In the genomic region with DNA sequence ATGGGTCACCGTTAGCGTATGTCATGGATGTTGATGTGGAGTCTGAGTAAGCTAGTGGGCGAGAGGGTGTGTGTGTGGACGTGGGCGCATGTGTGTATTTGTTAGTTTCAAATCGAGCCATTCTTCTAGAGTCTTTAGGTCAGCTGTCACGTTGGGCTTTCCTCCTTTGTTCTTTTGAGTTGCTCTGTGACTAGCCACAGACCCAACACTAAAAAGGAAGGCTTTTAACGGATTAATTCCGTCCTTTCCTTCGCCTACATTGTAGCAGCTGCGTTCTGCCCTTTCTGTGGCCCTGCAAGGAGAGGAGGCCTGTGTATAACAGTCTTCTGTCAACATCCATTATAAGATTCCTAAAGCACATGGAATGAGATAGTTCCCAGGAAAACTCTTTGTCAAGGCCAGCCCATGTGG, we compare ENCODE assay signal across 15 cellular contexts.
DNase-seq lines count a peak whose midpoint lies in the region; ATAC-seq, FAIRE-seq and TF ChIP-seq lines count a peak whose summit lies in the region.
"Had no signal": no experiment of that assay in that cellular context is flagged by ENCODE, and none has a peak within 500 bp of the region (broad histone marks: within the 10 kb centered on the region; RNA-seq: fewer than 3 reads in every experiment).

No MANE protein-coding gene starts in this region.

- H3K9ac ChIP-seq in HUES48 (ENCODE audit: low read depth, low read length), result no peak overlapping the region
- H3K9ac ChIP-seq in liver (ENCODE audit: low read depth in 1 of 2, low read length in 2 of 2), result no peak overlapping the region
- H3K9ac ChIP-seq in smooth muscle cell (ENCODE audit: low read depth), result no peak overlapping the region
- H3K9ac ChIP-seq: KMS-11 had no signal

- H3K27ac ChIP-seq in HUES48 (ENCODE audit: low read depth, low read length), result peak overlapping the region; percentile 62
- peak overlapping the region; percentile 24 for H3K27ac ChIP-seq in brain microvascular endothelial cell
- peak overlapping the region in 1 of 2 donors; percentile 40 for H3K27ac ChIP-seq in liver (ENCODE audit: low read depth in 1 of 2, low read length in 2 of 2)
- H3K27ac ChIP-seq in smooth muscle cell (ENCODE audit: low read depth), result peak overlapping the region; percentile 22
- H3K27ac ChIP-seq in pancreas, result no peak overlapping the region
- H3K27ac ChIP-seq: KMS-11 had no signal

- H3K4me1 ChIP-seq in HUES48 (ENCODE audit: control insufficient read depth, insufficient read depth, low read length) (peaks cover 46% of the 10 kb centered on the region), liver (ENCODE audit: control insufficient read depth in 4 of 4, insufficient read depth in 4 of 4, low read length in 3 of 4) (peaks cover 3 to 28% (median 20%) of the 10 kb centered on the region in 4 donors), smooth muscle cell (ENCODE audit: low read depth) (peaks cover 23% of the 10 kb centered on the region), pancreas (peaks cover 16 to 18% (median 16%) of the 10 kb centered on the region in 3 donors)

- H3K4me3 Mint-ChIP-seq in stimulated activated memory B cell treated with anti-CD40 and anti-IgM and Interleukin-4, amounts not matched to agents 10 μg/mL and 1 μg/mL and 100 μg/mL, for 72 hours, result no peak overlapping the region
- H3K4me3 Mint-ChIP-seq: activated CD4-positive, alpha-beta T cell treated with anti-CD3 and anti-CD28 coated beads, Interleukin-2, amount 10 ng/mL, durations not matched to agents 7 days and 5 days had no signal

- H3K36me3 ChIP-seq in HUES48 (ENCODE audit: control insufficient read depth, insufficient read depth, low read length) (peaks cover 17% of the 10 kb centered on the region), brain microvascular endothelial cell (replicated peaks) (no peaks in the 10 kb centered on the region), liver (ENCODE audit: control insufficient read depth in 4 of 4, insufficient read depth in 3 of 4, low read depth in 1 of 4, low read length in 3 of 4) (peaks cover 0 to 10% (median 2%) of the 10 kb centered on the region in 4 donors), smooth muscle cell (ENCODE audit: low read depth) (no peaks in the 10 kb centered on the region), pancreas (no peaks in the 10 kb centered on the region)

- H3K4me3 ChIP-seq in HUES48 (ENCODE audit: low read depth, low read length) (no peak overlapping the region), brain microvascular endothelial cell (ENCODE audit: low read depth, low read length) (no peak overlapping the region), liver (ENCODE audit: low read depth in 1 of 3, low read length in 3 of 3) (no peak overlapping the region), smooth muscle cell (no peak overlapping the region), pancreas (no peak overlapping the region)

- H3K4me1 Mint-ChIP-seq in stimulated activated memory B cell treated with anti-CD40 and anti-IgM and Interleukin-4, amounts not matched to agents 10 μg/mL and 1 μg/mL and 100 μg/mL, for 72 hours, result peaks cover 7% of the 10 kb centered on the region

- ATAC-seq in pancreas, result no peak
- no peak for ATAC-seq in stimulated activated memory B cell treated with anti-CD40 and anti-IgM and Interleukin-4, amounts not matched to agents 10 μg/mL and 1 μg/mL and 100 μg/mL, for 72 hours
- ATAC-seq: activated naive CD4-positive, alpha-beta T cell treated with anti-CD3 and anti-CD28 coated beads, Interleukin-2, amount 50 U/mL, for 72 hours had no signal

- no peaks in the 10 kb centered on the region for H3K27me3 ChIP-seq in HUES48 (ENCODE audit: control insufficient read depth, insufficient read depth, low read length)
- no peaks in the 10 kb centered on the region for H3K27me3 ChIP-seq in brain microvascular endothelial cell (replicated peaks)
- H3K27me3 ChIP-seq in liver (ENCODE audit: control insufficient read depth in 4 of 4, insufficient read depth in 4 of 4, low read length in 3 of 4), result no peaks in the 10 kb centered on the region
- no peaks in the 10 kb centered on the region for H3K27me3 ChIP-seq in smooth muscle cell (ENCODE audit: low read depth)
- H3K27me3 ChIP-seq in pancreas, result no peaks in the 10 kb centered on the region

- in situ Hi-C loops in brain microvascular endothelial cell (cut with HindIII; ENCODE audit: low pct_ligation_motif_present, low sequenced_read_pairs), result no loop called here

- DNase-seq in brain microvascular endothelial cell, result no peak
- DNase-seq in smooth muscle cell (lab: John Stamatoyannopoulos, UW; ENCODE audit: unreplicated experiment), result no peak
- no peak for DNase-seq in effector CD4-positive, alpha-beta T cell
- no peak for DNase-seq in OCI-M2 (lab: John Stamatoyannopoulos, UW; ENCODE audit: unreplicated experiment)
- DNase-seq in pancreas, result no peak
- DNase-seq: activated CD4-positive, alpha-beta T cell treated with anti-CD3 and anti-CD28 coated beads, Interleukin-2, amount 10 ng/mL, durations not matched to agents 7 days and 5 days; DMS 273 treated with DMSO at 0.1 percent for 48 hours; islet precursor cell; NCI-H345; SHP77 treated with DMSO at 0.1 percent for 48 hours had no signal

- H3K79me2 ChIP-seq in smooth muscle cell (ENCODE audit: low read depth), result no peaks in the 10 kb centered on the region

- intact Hi-C loops in pancreas (cut with DNase I), result no loop called here

- no peaks in the 10 kb centered on the region for H3K36me3 Mint-ChIP-seq in stimulated activated memory B cell treated with anti-CD40 and anti-IgM and Interleukin-4, amounts not matched to agents 10 μg/mL and 1 μg/mL and 100 μg/mL, for 72 hours
- H3K36me3 Mint-ChIP-seq: activated naive CD4-positive, alpha-beta T cell treated with anti-CD3 and anti-CD28 coated beads, Interleukin-2, amount 50 U/mL, for 72 hours had no signal

- 86% methylated on average over 11 of the region's 11 CpGs for WGBS in liver
- 46% methylated on average over 11 of the region's 11 CpGs for WGBS in smooth muscle cell (ENCODE audit: low lambda C conversion rate)
- 88 to 92% methylated on average over 11 of the region's 11 CpGs for WGBS in pancreas, 2 donors

- no peak overlapping the region for H3K27ac Mint-ChIP-seq in stimulated activated memory B cell treated with anti-CD40 and anti-IgM and Interleukin-4, amounts not matched to agents 10 μg/mL and 1 μg/mL and 100 μg/mL, for 72 hours
- H3K27ac Mint-ChIP-seq: activated CD4-positive, alpha-beta T cell treated with anti-CD3 and anti-CD28 coated beads, Interleukin-2, amount 10 ng/mL, durations not matched to agents 7 days and 5 days had no signal

- no peaks in the 10 kb centered on the region for H3F3A ChIP-seq in smooth muscle cell (ENCODE audit: low read depth)

- H3K9me3 ChIP-seq in HUES48 (ENCODE audit: control insufficient read depth, insufficient read depth, low read length) (no peaks in the 10 kb centered on the region), liver (ENCODE audit: control insufficient read depth in 4 of 4, low read length in 3 of 4) (no peaks in the 10 kb centered on the region), smooth muscle cell (replicated peaks; ENCODE audit: low read depth) (no peaks in the 10 kb centered on the region), pancreas (no peaks in the 10 kb centered on the region)

- H4K20me1 ChIP-seq in smooth muscle cell (ENCODE audit: low read depth), result no peaks in the 10 kb centered on the region

- H3K27me3 Mint-ChIP-seq in stimulated activated memory B cell treated with anti-CD40 and anti-IgM and Interleukin-4, amounts not matched to agents 10 μg/mL and 1 μg/mL and 100 μg/mL, for 72 hours, result no peaks in the 10 kb centered on the region
- H3K27me3 Mint-ChIP-seq: activated CD4-positive, alpha-beta T cell treated with anti-CD3 and anti-CD28 coated beads, Interleukin-2, amount 10 ng/mL, durations not matched to agents 7 days and 5 days had no signal

- H3K9me3 Mint-ChIP-seq in stimulated activated memory B cell treated with anti-CD40 and anti-IgM and Interleukin-4, amounts not matched to agents 10 μg/mL and 1 μg/mL and 100 μg/mL, for 72 hours, result no peaks in the 10 kb centered on the region
- H3K9me3 Mint-ChIP-seq: activated CD4-positive, alpha-beta T cell treated with anti-CD3 and anti-CD28 coated beads, Interleukin-2, amount 10 ng/mL, durations not matched to agents 7 days and 5 days; activated naive CD4-positive, alpha-beta T cell treated with anti-CD3 and anti-CD28 coated beads, Interleukin-2, amount 50 U/mL, for 72 hours had no signal

- peak overlapping the region; percentile 5 for H3K4me2 ChIP-seq in smooth muscle cell
- H3K4me2 ChIP-seq: KMS-11 had no signal

- H2AFZ ChIP-seq in smooth muscle cell (ENCODE audit: low read depth), result no peak overlapping the region

- TF ChIP-seq RAD21 in liver (IDR thresholded peaks at IDR 0.05), result no peak

- TF ChIP-seq CTCF in brain microvascular endothelial cell (IDR thresholded peaks at IDR 0.05; ENCODE audit: low read depth, low read length, missing control alignments), result no peak
- TF ChIP-seq CTCF in liver (IDR thresholded peaks at IDR 0.05; ENCODE audit: low read depth, low read length, missing input control), result no peak
- no peak for TF ChIP-seq CTCF in smooth muscle cell (IDR thresholded peaks at IDR 0.05; ENCODE audit: borderline replicate concordance, insufficient read depth, poor library complexity, severe bottlenecking)
- TF ChIP-seq CTCF in pancreas (IDR thresholded peaks at IDR 0.05), result no peak

- FAIRE-seq in pancreas (lab: Jason Lieb, UNC), result no peak

TF ChIP-seq in liver, 16 proteins besides CTCF, POLR2A, EP300 and RAD21 (continues in another document):
- TF ChIP-seq, protein P1, sequence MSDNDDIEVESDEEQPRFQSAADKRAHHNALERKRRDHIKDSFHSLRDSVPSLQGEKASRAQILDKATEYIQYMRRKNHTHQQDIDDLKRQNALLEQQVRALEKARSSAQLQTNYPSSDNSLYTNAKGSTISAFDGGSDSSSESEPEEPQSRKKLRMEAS (IDR thresholded peaks at IDR 0.05), result no peak
- TF ChIP-seq HNF4A (conservative IDR thresholded peaks at IDR 0.05) (no peak), HNF4G (IDR thresholded peaks at IDR 0.05) (no peak), YY1 (IDR thresholded peaks at IDR 0.05) (no peak)
- TF ChIP-seq, protein P2, sequence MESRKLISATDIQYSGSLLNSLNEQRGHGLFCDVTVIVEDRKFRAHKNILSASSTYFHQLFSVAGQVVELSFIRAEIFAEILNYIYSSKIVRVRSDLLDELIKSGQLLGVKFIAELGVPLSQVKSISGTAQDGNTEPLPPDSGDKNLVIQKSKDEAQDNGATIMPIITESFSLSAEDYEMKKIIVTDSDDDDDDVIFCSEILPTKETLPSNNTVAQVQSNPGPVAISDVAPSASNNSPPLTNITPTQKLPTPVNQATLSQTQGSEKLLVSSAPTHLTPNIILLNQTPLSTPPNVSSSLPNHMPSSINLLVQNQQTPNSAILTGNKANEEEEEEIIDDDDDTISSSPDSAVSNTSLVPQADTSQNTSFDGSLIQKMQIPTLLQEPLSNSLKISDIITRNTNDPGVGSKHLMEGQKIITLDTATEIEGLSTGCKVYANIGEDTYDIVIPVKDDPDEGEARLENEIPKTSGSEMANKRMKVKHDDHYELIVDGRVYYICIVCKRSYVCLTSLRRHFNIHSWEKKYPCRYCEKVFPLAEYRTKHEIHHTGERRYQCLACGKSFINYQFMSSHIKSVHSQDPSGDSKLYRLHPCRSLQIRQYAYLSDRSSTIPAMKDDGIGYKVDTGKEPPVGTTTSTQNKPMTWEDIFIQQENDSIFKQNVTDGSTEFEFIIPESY (IDR thresholded peaks at IDR 0.05), result no peak

Comparison
In these comparisons a context has a peak if more than half of its experiments do, and no peak if none do; other contexts are left out.
1. H3K27ac ChIP-seq: peak in HUES48 (single experiment), brain microvascular endothelial cell (single experiment) and smooth muscle cell (single experiment); none in pancreas (0 of 4).